Comparison of ENCODE assay signal across 20 cellular contexts in genomic region chr20:10721112-10721896, GRCh38. TPM values are rescaled to one million over a fixed set of nuclear protein-coding genes. Genes with fewer than 3 reads are reported as not detected.
A peak's percentile ranks its signal among the peaks of the same experiment; 100 is the strongest.
DNase-seq lines count a peak whose midpoint lies in the region; ATAC-seq and TF ChIP-seq lines count a peak whose summit lies in the region.
"Had no signal": no experiment of that assay in that cellular context is flagged by ENCODE, and none has a peak within 500 bp of the region (broad histone marks: within the 10 kb centered on the region; RNA-seq: fewer than 3 reads in every experiment).

No MANE protein-coding gene starts in this region.

- no peaks in the 10 kb centered on the region for H3K36me3 Mint-ChIP-seq in Calu3 (ENCODE audit: insufficient read depth, unreplicated experiment)
- H3K36me3 Mint-ChIP-seq: activated naive CD4-positive, alpha-beta T cell treated with anti-CD3 and anti-CD28 coated beads, Interleukin-2, amount 10 ng/mL, durations not matched to agents 7 days and 5 days; immature natural killer cell had no signal

- no peaks in the 10 kb centered on the region for H3K9me3 Mint-ChIP-seq in Calu3 (ENCODE audit: low read depth, unreplicated experiment)
- H3K9me3 Mint-ChIP-seq: activated naive CD4-positive, alpha-beta T cell treated with anti-CD3 and anti-CD28 coated beads, Interleukin-2, amount 10 ng/mL, durations not matched to agents 7 days and 5 days; activated T-helper 1 cell treated with anti-CD3 and anti-CD28 coated beads, Interleukin-12 subunit alpha, Interleukin-12 subunit beta, Interleukin-2, Interleukin-4 antibody, amounts not matched to agents 30 ng/mL and 10 ng/mL and 1 ng/mL, durations not matched to agents 14 hours and 24 hours and 36 hours had no signal

- CTCF ChIA-PET in Calu3 (lab: Charles Lee): no interaction called here

- H3K4me3 Mint-ChIP-seq in Calu3 (ENCODE audit: low read depth, unreplicated experiment): no peak overlapping the region
- H3K4me3 Mint-ChIP-seq: activated naive CD4-positive, alpha-beta T cell treated with anti-CD3 and anti-CD28 coated beads, Interleukin-2, amount 10 ng/mL, durations not matched to agents 7 days and 5 days; activated T-helper 1 cell treated with anti-CD3 and anti-CD28 coated beads, Interleukin-12 subunit alpha, Interleukin-12 subunit beta, Interleukin-2, Interleukin-4 antibody, amounts not matched to agents 30 ng/mL and 10 ng/mL and 1 ng/mL, durations not matched to agents 14 hours and 24 hours and 36 hours; immature natural killer cell had no signal

- intact Hi-C loops in Calu3 (cut with micrococcal nuclease; ENCODE audit: unreplicated experiment): no loop called here

- no TSS peak for BruUV-seq in Calu3 (replicated peaks; lab: Mats Ljungman, UMichigan)

- peak overlapping the region; percentile 38 for H3K4me3 ChIP-seq in coronary artery

- in situ Hi-C loops in ACHN (cut with HindIII; ENCODE audit: low pct_ligation_motif_present, low pct_unique_long_range_greater_than_20kb, low sequenced_read_pairs): no loop called here

- DNase-seq in Calu3 (no peak), RPMI7951 (ENCODE audit: low read depth) (peak; percentile 14), coronary artery (ENCODE audit: low spot score) (no peak), smooth muscle cell of the brain vasculature (ENCODE audit: low read depth, low spot score) (peak; percentile 74), ACHN (no peak), UCSD-AML1 (lab: John Stamatoyannopoulos, UW; ENCODE audit: unreplicated experiment) (no peak)
- DNase-seq: activated naive CD4-positive, alpha-beta T cell treated with anti-CD3 and anti-CD28 coated beads, Interleukin-2, amount 10 ng/mL, durations not matched to agents 7 days and 5 days; cerebellar nuclear complex; effector CD4-positive, alpha-beta T cell; erythroblast; foreskin fibroblast; immature natural killer cell; NCI-H1417; NCI-H2081; NCI-H345; NCI-H748 treated with DMSO at 0.1 percent for 48 hours had no signal

- TF ChIP-seq CTCF in Calu3 (IDR thresholded peaks at IDR 0.05; ENCODE audit: unreplicated experiment) (no peak), coronary artery (IDR thresholded peaks at IDR 0.05) (no peak)

- peaks cover 49% of the 10 kb centered on the region for H3K4me1 Mint-ChIP-seq in Calu3 (ENCODE audit: low read depth, unreplicated experiment)
- H3K4me1 Mint-ChIP-seq: activated naive CD4-positive, alpha-beta T cell treated with anti-CD3 and anti-CD28 coated beads, Interleukin-2, amount 10 ng/mL, durations not matched to agents 7 days and 5 days; immature natural killer cell had no signal

- peak overlapping the region; percentile 52 to 64 for H3K27ac ChIP-seq in coronary artery
- H3K27ac ChIP-seq: RWPE1 had no signal

- no peak for ATAC-seq in GM19023 (IDR thresholded peaks at IDR 0.05; ENCODE audit: unreplicated experiment)
- ATAC-seq: sciatic nerve had no signal

- no peaks in the 10 kb centered on the region for H3K27me3 Mint-ChIP-seq in Calu3 (ENCODE audit: unreplicated experiment)
- H3K27me3 Mint-ChIP-seq: activated naive CD4-positive, alpha-beta T cell treated with anti-CD3 and anti-CD28 coated beads, Interleukin-2, amount 10 ng/mL, durations not matched to agents 7 days and 5 days had no signal

- peak overlapping the region; percentile 66 for H3K27ac Mint-ChIP-seq in Calu3 (ENCODE audit: unreplicated experiment)
- H3K27ac Mint-ChIP-seq: activated naive CD4-positive, alpha-beta T cell treated with anti-CD3 and anti-CD28 coated beads, Interleukin-2, amount 10 ng/mL, durations not matched to agents 7 days and 5 days; activated T-helper 1 cell treated with anti-CD3 and anti-CD28 coated beads, Interleukin-12 subunit alpha, Interleukin-12 subunit beta, Interleukin-2, Interleukin-4 antibody, amounts not matched to agents 30 ng/mL and 10 ng/mL and 1 ng/mL, durations not matched to agents 14 hours and 24 hours and 36 hours; immature natural killer cell had no signal

RNA-seq across cellular contexts. Expression of gene JAG1, which starts 47.5 kb away (rescaled TPM):
- 156 and 245 TPM in 2 replicates for total RNA-seq in Calu3 (2022)
- total RNA-seq in RPMI7951 (2014; rRNA removed; shearing (Covaris generic)): 3.0 and 3.1 TPM in 2 replicates

Comparison
In these comparisons a context has a peak if more than half of its experiments do, and no peak if none do; other contexts are left out.
1. DNase-seq: peak in RPMI7951 (single experiment) and smooth muscle cell of the brain vasculature (single experiment); none in Calu3 (single experiment), coronary artery (single experiment), ACHN (single experiment) and UCSD-AML1 (single experiment).
2. RNA of gene JAG1, which starts 47.5 kb away (total RNA-seq): 156 to 245 TPM in Calu3; 3.0 to 3.1 TPM in RPMI7951; every median in the first group is over 10 times any median in the second.